Comparison of ENCODE assay signal across 21 cellular contexts in the genomic region with DNA sequence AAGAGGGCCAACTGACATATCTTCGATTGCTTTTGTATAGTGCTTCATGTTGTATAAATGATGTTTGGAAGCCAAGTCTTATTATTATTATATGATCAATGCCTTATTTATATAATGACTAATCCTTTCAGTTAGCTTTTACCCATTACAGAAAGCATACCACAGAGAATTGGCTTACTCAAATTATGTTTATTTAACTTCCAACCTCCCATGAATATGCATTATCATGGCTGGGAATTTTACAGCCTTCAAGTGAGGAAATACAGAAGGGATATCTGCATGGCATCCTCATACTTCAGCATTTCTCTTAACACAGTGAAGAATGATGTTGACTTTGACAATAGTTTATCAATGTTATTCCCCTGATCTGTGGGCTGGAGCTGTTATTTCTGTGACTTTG.
DNase-seq lines count a peak whose midpoint lies in the region; ATAC-seq, FAIRE-seq and TF ChIP-seq lines count a peak whose summit lies in the region.
"Had no signal": no experiment of that assay in that cellular context is flagged by ENCODE, and none has a peak within 500 bp of the region (broad histone marks: within the 10 kb centered on the region; RNA-seq: fewer than 3 reads in every experiment).

No MANE protein-coding gene starts in this region.

- H3K9me2 ChIP-seq in PC-3 (replicated peaks; ENCODE audit: low read length) = no peaks in the 10 kb centered on the region

- no peaks in the 10 kb centered on the region for H3K79me2 ChIP-seq in PC-3 (ENCODE audit: low read length)

- H3K27ac ChIP-seq in PC-3 (ENCODE audit: low read length) (no peak overlapping the region), pancreas (no peak overlapping the region)
- H3K27ac ChIP-seq: C4-2B, Peyer's patch had no signal

- no peaks in the 10 kb centered on the region for H3K27me3 ChIP-seq in PC-3 (ENCODE audit: low read length)
- H3K27me3 ChIP-seq in pancreas = no peaks in the 10 kb centered on the region
- H3K27me3 ChIP-seq: MG63, Peyer's patch had no signal

- H3K36me3 ChIP-seq in PC-3 (ENCODE audit: low read depth, low read length) (no peaks in the 10 kb centered on the region), pancreas (no peaks in the 10 kb centered on the region)
- H3K36me3 ChIP-seq: MG63, Peyer's patch had no signal

- WGBS in pancreas, 2 donors = 63 to 66% methylated on average over 1 of the region's 1 CpG

- POLR2A ChIA-PET in PC-3 (lab: Charles Lee; ENCODE audit: unreplicated experiment) = no interaction called here

- no peaks in the 10 kb centered on the region for H3K9me3 ChIP-seq in PC-3 (ENCODE audit: low read length)
- no peaks in the 10 kb centered on the region for H3K9me3 ChIP-seq in pancreas
- H3K9me3 ChIP-seq: MG63, Peyer's patch had no signal

- BruUV-seq in PC-3 (replicated peaks; lab: Mats Ljungman, UMichigan) = no TSS peak

- H2AFZ ChIP-seq in PC-3 (ENCODE audit: low read length) = no peak overlapping the region

- H3F3A ChIP-seq in PC-3 (ENCODE audit: low read length, unreplicated experiment) = no peaks in the 10 kb centered on the region

- FAIRE-seq in pancreas (lab: Jason Lieb, UNC) = no peak
- FAIRE-seq: D721Med, HTR-8/SVneo had no signal

- H3K4me2 ChIP-seq in PC-3 (ENCODE audit: low read length) = no peak overlapping the region

- peak; percentile 18 for DNase-seq in PC-3
- peak; percentile 57 for DNase-seq in brain pericyte (ENCODE audit: low read depth, low spot score)
- peak; percentile 52 for DNase-seq in fibroblast of the aortic adventitia (ENCODE audit: low read depth)
- peak; percentile 55 for DNase-seq in stromal cell of bone marrow (ENCODE audit: low read depth)
- DNase-seq in pancreas = no peak
- no peak for DNase-seq in cerebellum (ENCODE audit: low spot score)
- no peak for DNase-seq in SW 1271 (lab: John Stamatoyannopoulos, UW)
- DNase-seq: AML-193, H7, HFFc6, Karpas-422, MG63, NCI-H1048, NCI-H2029, NCI-H345, NCI-H524 treated with DMSO at 0.1 percent for 48 hours, Peyer's patch had no signal

- H3K9ac ChIP-seq in PC-3 (ENCODE audit: low read length) = no peak overlapping the region

- H3K4me3 ChIP-seq in PC-3 (ENCODE audit: low read length) (no peak overlapping the region), fibroblast of the aortic adventitia (ENCODE audit: low read depth, low read length) (no peak overlapping the region), pancreas (no peak overlapping the region)
- H3K4me3 ChIP-seq: MG63, Peyer's patch had no signal

- intact Hi-C loops in PC-3 (cut with micrococcal nuclease) (no loop called here), pancreas (cut with DNase I) (no loop called here)

- ATAC-seq in PC-3 (peak; percentile 58), pancreas (no peak)
- ATAC-seq: Right ventricle myocardium inferior had no signal

- H4K20me1 ChIP-seq in PC-3 (ENCODE audit: low read length) = no peaks in the 10 kb centered on the region

- CTCF ChIA-PET in PC-3 (lab: Charles Lee) = no interaction called here

- TF ChIP-seq CTCF in PC-3 (conservative IDR thresholded peaks at IDR 0.05; ENCODE audit: low read depth, low read length) = no peak
- TF ChIP-seq CTCF in fibroblast of the aortic adventitia (IDR thresholded peaks at IDR 0.05; ENCODE audit: insufficient read depth, low read length) = no peak
- TF ChIP-seq CTCF in pancreas (IDR thresholded peaks at IDR 0.05) = no peak

- H3K4me1 ChIP-seq in PC-3 (ENCODE audit: insufficient read depth, low read length) (no peaks in the 10 kb centered on the region), pancreas (no peaks in the 10 kb centered on the region)
- H3K4me1 ChIP-seq: Peyer's patch had no signal

Comparison
In these comparisons a context has a peak if more than half of its experiments do, and no peak if none do; other contexts are left out.
1. DNase-seq: peak in PC-3 (single experiment), brain pericyte (single experiment), fibroblast of the aortic adventitia (single experiment) and stromal cell of bone marrow (single experiment); none in pancreas (0 of 6), cerebellum (single experiment) and SW 1271 (0 of 2).